In genomic region chr19:33868821-33869412, GRCh38 we compare ENCODE assay signal across 11 cellular contexts.
DNase-seq lines count a peak whose midpoint lies in the region; ATAC-seq and TF ChIP-seq lines count a peak whose summit lies in the region.
"Had no signal": no experiment of that assay in that cellular context is flagged by ENCODE, and none has a peak within 500 bp of the region (broad histone marks: within the 10 kb centered on the region; RNA-seq: fewer than 3 reads in every experiment).

No MANE protein-coding gene starts in this region.

- intact Hi-C loops in Right ventricle myocardium inferior (cut with DNase I), result loop anchor here (5.0 kb wide), 1 partner anchor 47 kb away; no protein-coding TSS in a partner anchor

- no peaks in the 10 kb centered on the region for H3K27me3 ChIP-seq in right atrium auricular region
- H3K27me3 ChIP-seq: BLaER1 treated with 17β-estradiol and CSF1 and Interleukin-3, amounts not matched to agents 10 nM and 100 nM had no signal

- H3K9me3 ChIP-seq in right atrium auricular region, result no peaks in the 10 kb centered on the region
- H3K9me3 ChIP-seq: BLaER1 treated with 17β-estradiol and CSF1 and Interleukin-3, amounts not matched to agents 10 nM and 100 nM; HAP-1 had no signal

- peak in 1 of 2 donors; percentile 40 for TF ChIP-seq CTCF in right atrium auricular region (IDR thresholded peaks at IDR 0.05)

- DNase-seq in Right ventricle myocardium inferior (ENCODE audit: missing footprints) (no peak), right atrium auricular region (ENCODE audit: low spot score) (no peak), fibroblast of gingiva (ENCODE audit: low read depth) (peak; percentile 59), myocyte (ENCODE audit: low read depth) (peak; percentile 5)
- DNase-seq in activated T-cell treated with anti-CD3 and anti-CD28 coated beads, Interleukin-2, amount 50 U/mL, for 1 hour, result no peak
- DNase-seq: activated naive CD8-positive, alpha-beta T cell treated with anti-CD3 and anti-CD28 coated beads, Interleukin-2, amount 10 ng/mL, durations not matched to agents 7 days and 5 days had no signal

- peak overlapping the region in 1 of 2 donors; percentile 12 for H3K4me3 ChIP-seq in right atrium auricular region
- H3K4me3 ChIP-seq: BLaER1 treated with 17β-estradiol and CSF1 and Interleukin-3, amounts not matched to agents 10 nM and 100 nM; HAP-1 had no signal

- H3K27ac ChIP-seq in right atrium auricular region, result peak overlapping the region in 1 of 2 donors; percentile 12
- H3K27ac ChIP-seq: BLaER1 treated with 17β-estradiol and CSF1 and Interleukin-3, amounts not matched to agents 10 nM and 100 nM had no signal

- peaks cover 0 to 9% of the 10 kb centered on the region in 2 donors for H3K4me1 ChIP-seq in right atrium auricular region

- ATAC-seq in Right ventricle myocardium inferior (peak; percentile 86), GM21717 (IDR thresholded peaks at IDR 0.05; ENCODE audit: unreplicated experiment) (no peak), GM18517 (IDR thresholded peaks at IDR 0.05; ENCODE audit: unreplicated experiment) (no peak), GM19463 (IDR thresholded peaks at IDR 0.05; ENCODE audit: unreplicated experiment) (no peak)

- no peaks in the 10 kb centered on the region for H3K36me3 ChIP-seq in right atrium auricular region
- H3K36me3 ChIP-seq: BLaER1 treated with 17β-estradiol and CSF1 and Interleukin-3, amounts not matched to agents 10 nM and 100 nM; HAP-1 had no signal

Comparison
In these comparisons a context has a peak if more than half of its experiments do, and no peak if none do; other contexts are left out.
1. DNase-seq: peak in fibroblast of gingiva (single experiment) and myocyte (single experiment); none in Right ventricle myocardium inferior (single experiment), right atrium auricular region (single experiment) and activated T-cell treated with anti-CD3 and anti-CD28 coated beads, Interleukin-2, amount 50 U/mL, for 1 hour (single experiment).